8 cellular contexts compared by ENCODE assay signal in the genomic region with DNA sequence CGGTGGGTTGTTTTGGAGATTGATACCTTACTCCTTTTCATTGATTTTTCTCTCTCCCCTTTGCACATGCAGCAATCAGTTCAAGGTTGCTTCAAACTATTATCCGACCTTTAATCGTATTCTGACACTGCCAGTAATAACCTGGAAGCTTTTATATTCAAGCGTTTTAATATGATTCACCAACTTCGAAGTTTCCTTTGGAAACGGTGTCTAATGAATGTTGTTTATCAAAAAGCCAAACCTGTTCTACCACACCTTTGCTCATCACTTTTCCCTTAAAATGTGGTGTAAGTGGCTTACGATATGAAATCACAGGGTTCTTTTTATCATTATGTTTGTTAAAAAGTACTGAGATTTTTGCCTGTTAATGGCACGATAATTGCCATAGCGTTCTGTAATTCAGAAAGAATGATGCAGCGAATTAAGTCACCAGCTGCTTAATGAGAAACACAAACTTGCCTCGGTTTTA. TPM values are rescaled to one million over a fixed set of nuclear protein-coding genes. Genes with fewer than 3 reads are reported as not detected.
DNase-seq lines count a peak whose midpoint lies in the region; ATAC-seq lines count a peak whose summit lies in the region.

No MANE protein-coding gene starts in this region.

- CTCF ChIA-PET in naive thymus-derived CD4-positive, alpha-beta T cell (lab: Charles Lee): interaction anchor here (1.9 kb wide), 1 partner anchor 8 kb away, joined by 4 read pairs; no protein-coding TSS in a partner anchor

- H3K9me3 ChIP-seq in MG63: no peaks in the 10 kb centered on the region
- no peaks in the 10 kb centered on the region for H3K9me3 ChIP-seq in naive thymus-derived CD4-positive, alpha-beta T cell (ENCODE audit: control insufficient read depth in 2 of 3, low read length in 3 of 3)

- no peaks in the 10 kb centered on the region for H3K27me3 Mint-ChIP-seq in naive thymus-derived CD4-positive, alpha-beta T cell

- peaks cover 0 to 3% (median 0%) of the 10 kb centered on the region in 5 donors for H3K36me3 Mint-ChIP-seq in naive thymus-derived CD4-positive, alpha-beta T cell

- peaks cover 0 to 3% (median 0%) of the 10 kb centered on the region in 11 donors for H3K9me3 Mint-ChIP-seq in naive thymus-derived CD4-positive, alpha-beta T cell

- DNase-seq in Caki2 (ENCODE audit: low read depth) (peak; percentile 39), MG63 (no peak), dermis blood vessel endothelial cell (peak; percentile 8), D341Med (ENCODE audit: low spot score) (no peak), HCEC 1CT (no peak)
- DNase-seq in naive thymus-derived CD4-positive, alpha-beta T cell: peak in 4 of 9 donors; percentile 10 to 15 (median 14)
- no peak for DNase-seq in stimulated activated CD4-positive, alpha-beta T cell treated with anti-CD3 and anti-CD28 coated beads, Interleukin-4, amount 100 ng/mL, for 4 hours

- H3K27ac Mint-ChIP-seq in naive thymus-derived CD4-positive, alpha-beta T cell: peak overlapping the region; percentile 64 to 97 (median 89)

- peaks cover 24 to 57% (median 43%) of the 10 kb centered on the region in 7 donors for H3K4me1 Mint-ChIP-seq in naive thymus-derived CD4-positive, alpha-beta T cell

- intact Hi-C loops in naive thymus-derived CD4-positive, alpha-beta T cell (cut with micrococcal nuclease): loop anchor here (5.0 to 10.0 kb wide), 4 partner anchors 273 to 1470 kb away; a partner anchor contains a TSS

- peaks cover 5% of the 10 kb centered on the region; the same call in 1 of the 2 replicates for H3K36me3 ChIP-seq in MG63
- peaks cover 0 to 7% (median 0%) of the 10 kb centered on the region in 3 experiments for H3K36me3 ChIP-seq in naive thymus-derived CD4-positive, alpha-beta T cell (ENCODE audit: control insufficient read depth in 2 of 3, insufficient read depth in 3 of 3, low read length in 3 of 3)

- no peak for ATAC-seq in naive thymus-derived CD4-positive, alpha-beta T cell
- ATAC-seq in GM18520 (IDR thresholded peaks at IDR 0.05; ENCODE audit: unreplicated experiment): no peak

- H3K4me1 ChIP-seq in naive thymus-derived CD4-positive, alpha-beta T cell (ENCODE audit: control insufficient read depth in 2 of 2, insufficient read depth in 2 of 2, low read length in 2 of 2): peaks cover 4% of the 10 kb centered on the region in 2 donors

- H3K27me3 ChIP-seq in MG63: no peaks in the 10 kb centered on the region
- no peaks in the 10 kb centered on the region for H3K27me3 ChIP-seq in naive thymus-derived CD4-positive, alpha-beta T cell (ENCODE audit: control insufficient read depth in 2 of 2, insufficient read depth in 2 of 2, low read length in 2 of 2)

- in situ Hi-C loops in Caki2 (cut with HindIII; ENCODE audit: low pct_unique_long_range_greater_than_20kb, low sequenced_read_pairs): no loop called here

- POLR2A ChIA-PET in naive thymus-derived CD4-positive, alpha-beta T cell (lab: Charles Lee): interaction anchor here (0.5 to 1.8 kb wide), 8 partner anchors 8 to 1860 kb away, joined by 3 to 6 read pairs (median 4); no protein-coding TSS in a partner anchor

- peak overlapping the region; percentile 74 for H3K4me3 ChIP-seq in MG63
- peak overlapping the region; percentile 68 for H3K4me3 ChIP-seq in naive thymus-derived CD4-positive, alpha-beta T cell (ENCODE audit: low read length)

- H3K4me3 Mint-ChIP-seq in naive thymus-derived CD4-positive, alpha-beta T cell: peak overlapping the region; percentile 89 to 99 (median 92)

- peak overlapping the region; percentile 90 for H3K27ac ChIP-seq in naive thymus-derived CD4-positive, alpha-beta T cell (ENCODE audit: low read depth, low read length)

RNA-seq across cellular contexts. Expression of a gene that starts 0.7 kb away (rescaled TPM):
- total RNA-seq in Caki2 (2014; rRNA removed; shearing (Covaris generic); ENCODE audit: low replicate concordance): 2.9 and 8.3 TPM in 2 replicates
- total RNA-seq in MG63 (2014; rRNA removed; shearing (Covaris generic); ENCODE audit: low replicate concordance): 6.0 and 8.9 TPM in 2 replicates
- total RNA-seq in dermis blood vessel endothelial cell: 26.7 and 27.4 TPM in 2 replicates
- 10 to 100 TPM; 17.9 to 47.4 (median 28.9) TPM for total RNA-seq in naive thymus-derived CD4-positive, alpha-beta T cell
- 1 to 10 TPM; 2.5 to 4.9 TPM for polyA plus RNA-seq in naive thymus-derived CD4-positive, alpha-beta T cell

Comparison
In these comparisons a context has a peak if more than half of its experiments do, and no peak if none do; other contexts are left out.
1. DNase-seq: peak in Caki2 (single experiment) and dermis blood vessel endothelial cell (single experiment); none in MG63 (single experiment), stimulated activated CD4-positive, alpha-beta T cell treated with anti-CD3 and anti-CD28 coated beads, Interleukin-4, amount 100 ng/mL, for 4 hours (0 of 2), D341Med (single experiment) and HCEC 1CT (single experiment).